ENCODE assay signal across 16 cellular contexts in the genomic region with DNA sequence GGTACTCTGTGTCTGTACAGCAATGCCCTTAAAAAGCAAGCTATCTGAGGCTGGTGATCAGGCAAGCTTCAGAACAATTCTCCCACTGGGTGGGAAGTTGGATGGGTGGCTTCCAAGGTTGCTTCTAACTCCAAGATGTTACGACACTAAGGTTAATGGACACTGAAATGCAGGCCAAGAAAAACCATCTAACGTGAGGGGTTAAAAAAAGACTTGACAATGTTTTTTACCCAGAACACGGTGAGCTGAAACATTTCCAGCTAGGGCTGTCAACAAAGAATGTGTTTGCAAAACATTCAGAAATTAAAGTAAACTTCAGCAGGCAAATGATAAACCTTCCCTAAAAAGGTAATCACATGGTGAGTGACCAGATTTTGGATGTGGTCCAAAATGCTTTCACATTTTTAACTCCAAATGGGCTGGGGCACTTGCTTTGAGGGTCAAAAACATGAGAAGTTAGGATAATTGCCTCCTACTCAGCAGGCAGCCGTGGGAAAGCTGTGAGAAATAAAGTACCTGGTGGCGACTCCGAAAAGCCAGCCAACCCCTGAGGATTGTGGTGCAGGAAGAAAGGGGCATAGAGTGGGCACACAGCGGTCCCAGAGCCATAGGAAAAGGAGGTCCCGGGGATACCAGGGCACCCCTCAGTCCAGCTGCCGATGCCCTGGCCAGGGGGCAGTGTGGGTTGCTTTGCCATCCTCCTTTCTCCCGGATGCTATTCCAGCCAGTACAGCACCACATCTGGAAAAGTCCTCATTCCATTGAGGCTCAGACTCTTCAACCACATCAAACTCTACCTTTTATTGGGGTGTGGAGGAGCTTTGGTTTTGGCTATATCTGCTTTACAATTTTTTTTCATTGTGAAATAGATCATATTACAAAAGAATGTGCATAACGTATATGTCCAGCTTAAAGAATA.
A peak's percentile ranks its signal among the peaks of the same experiment; 100 is the strongest.
DNase-seq lines count a peak whose midpoint lies in the region; ATAC-seq and TF ChIP-seq lines count a peak whose summit lies in the region.
"Had no signal": no experiment of that assay in that cellular context is flagged by ENCODE, and none has a peak within 500 bp of the region (broad histone marks: within the 10 kb centered on the region; RNA-seq: fewer than 3 reads in every experiment).

No MANE protein-coding gene starts in this region.

- 15 to 36% methylated on average over 7 to 8 of the region's 11 CpGs for WGBS in gastroesophageal sphincter (ENCODE audit: low coverage in 1 of 2), 2 donors

- H3K4me1 Mint-ChIP-seq in endothelial cell (ENCODE audit: unreplicated experiment) (no peaks in the 10 kb centered on the region), WTC11 (peaks cover 4% of the 10 kb centered on the region)

- ATAC-seq in gastroesophageal sphincter: peak; percentile 85
- ATAC-seq in WTC11: no peak
- no peak for ATAC-seq in GM18861 (IDR thresholded peaks at IDR 0.05; ENCODE audit: unreplicated experiment)
- ATAC-seq in esophagus mucosa: no peak
- ATAC-seq: gastrocnemius medialis, psoas muscle had no signal

- H3K27me3 ChIP-seq in gastroesophageal sphincter: no peaks in the 10 kb centered on the region
- H3K27me3 ChIP-seq: gastrocnemius medialis had no signal

- no peak overlapping the region for H3K4me3 Mint-ChIP-seq in endothelial cell (ENCODE audit: unreplicated experiment)
- H3K4me3 Mint-ChIP-seq in WTC11: no peak overlapping the region

- no peaks in the 10 kb centered on the region for H3K36me3 Mint-ChIP-seq in endothelial cell (ENCODE audit: low read depth, unreplicated experiment)
- H3K36me3 Mint-ChIP-seq in WTC11: no peaks in the 10 kb centered on the region

- no peak overlapping the region for H3K27ac ChIP-seq in HEK293 (ENCODE audit: extremely low read depth, low read depth, low read length)
- peak overlapping the region; percentile 88 to 98 (median 90) for H3K27ac ChIP-seq in gastroesophageal sphincter
- H3K27ac ChIP-seq: gastrocnemius medialis, psoas muscle had no signal

- no peaks in the 10 kb centered on the region for H3K9me3 Mint-ChIP-seq in endothelial cell (ENCODE audit: unreplicated experiment)
- no peaks in the 10 kb centered on the region for H3K9me3 Mint-ChIP-seq in WTC11

- no peak overlapping the region for H3K27ac Mint-ChIP-seq in endothelial cell (ENCODE audit: unreplicated experiment)
- no peak overlapping the region for H3K27ac Mint-ChIP-seq in WTC11

- H3K9me3 ChIP-seq in HEK293 (ENCODE audit: control insufficient read depth, insufficient read depth, low read depth, low read length) (no peaks in the 10 kb centered on the region), gastroesophageal sphincter (no peaks in the 10 kb centered on the region)
- H3K9me3 ChIP-seq: gastrocnemius medialis, mucosa of descending colon, psoas muscle had no signal

- H3K4me3 ChIP-seq in HEK293 (ENCODE audit: low read depth, low read length) (no peak overlapping the region), gastroesophageal sphincter (no peak overlapping the region), retinal pigment epithelial cell (ENCODE audit: low read length) (no peak overlapping the region)
- H3K4me3 ChIP-seq: gastrocnemius medialis, mucosa of descending colon, psoas muscle had no signal

- CTCF ChIA-PET in HEK293 (lab: Yijun Ruan, JAX): interaction anchor here (0.7 to 4.0 kb wide), 5 partner anchors 14 to 152 kb away, joined by 3 to 26 read pairs (median 4); a partner anchor contains a TSS
- CTCF ChIA-PET in WTC11 (lab: Charles Lee): interaction anchor here (0.6 to 5.5 kb wide), 5 partner anchors 14 to 150 kb away, joined by 3 to 47 read pairs (median 7); a partner anchor contains a TSS

- TF ChIP-seq POLR2A in gastroesophageal sphincter (IDR thresholded peaks at IDR 0.05): no peak

- H3K27me3 Mint-ChIP-seq in endothelial cell (ENCODE audit: unreplicated experiment): peaks cover 2% of the 10 kb centered on the region
- H3K27me3 Mint-ChIP-seq in WTC11 (ENCODE audit: low read depth): no peaks in the 10 kb centered on the region

- POLR2A ChIA-PET in HEK293 (lab: Yijun Ruan, JAX): interaction anchor here (1.3 kb wide), 1 partner anchor 284 kb away, joined by 3 read pairs; a partner anchor contains a TSS
- POLR2A ChIA-PET in WTC11 (lab: Charles Lee): no interaction called here

- peak; percentile 73 for TF ChIP-seq EP300 in gastroesophageal sphincter (IDR thresholded peaks at IDR 0.05)

- TF ChIP-seq CTCF in HEK293 (tag by site-specific recombination; IDR thresholded peaks at IDR 0.05) (0 out of 2 replicates have a peak, but pooled peaks have one; percentile 12), gastroesophageal sphincter (IDR thresholded peaks at IDR 0.05) (peak in 2 of 4 experiments; percentile 6 to 38), retinal pigment epithelial cell (conservative IDR thresholded peaks at IDR 0.05; ENCODE audit: low read depth, low read length) (no peak), endothelial cell (IDR thresholded peaks at IDR 0.05; ENCODE audit: unreplicated experiment) (no peak), WTC11 (IDR thresholded peaks at IDR 0.05) (no peak)

- H3K4me1 ChIP-seq in HEK293 (ENCODE audit: control insufficient read depth, insufficient read depth, low read length): peaks cover 16% of the 10 kb centered on the region
- H3K4me1 ChIP-seq in gastroesophageal sphincter: peaks cover 0 to 83% (median 8%) of the 10 kb centered on the region in 3 donors
- H3K4me1 ChIP-seq: gastrocnemius medialis, psoas muscle had no signal

- no peaks in the 10 kb centered on the region for H3K36me3 ChIP-seq in HEK293 (ENCODE audit: control insufficient read depth in 2 of 2, insufficient read depth in 1 of 2, low read length in 2 of 2)
- H3K36me3 ChIP-seq in gastroesophageal sphincter: no peaks in the 10 kb centered on the region
- H3K36me3 ChIP-seq: gastrocnemius medialis had no signal

- DNase-seq in astrocyte of the hippocampus (ENCODE audit: low read depth, low spot score) (peak; percentile 70), retinal pigment epithelial cell (ENCODE audit: low read depth) (peak; percentile 46), endothelial cell (ENCODE audit: low spot score) (no peak), WTC11 (ENCODE audit: low spot score) (no peak)
- DNase-seq: activated CD4-positive, alpha-beta T cell treated with anti-CD3 and anti-CD28 coated beads, Interleukin-2, amount 50 U/mL, for 48 hours; gastrocnemius medialis; GF-D8; mucosa of descending colon; NCI-H2081; psoas muscle; SHP77; stimulated activated CD8-positive, alpha-beta memory T cell treated with anti-CD3 and anti-CD28 coated beads, Interleukin-4, amount 100 ng/mL, for 48 hours had no signal

TF ChIP-seq in HEK293, 187 proteins besides CTCF, POLR2A, EP300 and RAD21 (continues in another document):
- TF ChIP-seq ZSCAN16 (tag by site-specific recombination; IDR thresholded peaks at IDR 0.05) (no peak), ZNF670 (tag by site-specific recombination; IDR thresholded peaks at IDR 0.05; ENCODE audit: low read depth) (no peak)
- TF ChIP-seq, protein P1, sequence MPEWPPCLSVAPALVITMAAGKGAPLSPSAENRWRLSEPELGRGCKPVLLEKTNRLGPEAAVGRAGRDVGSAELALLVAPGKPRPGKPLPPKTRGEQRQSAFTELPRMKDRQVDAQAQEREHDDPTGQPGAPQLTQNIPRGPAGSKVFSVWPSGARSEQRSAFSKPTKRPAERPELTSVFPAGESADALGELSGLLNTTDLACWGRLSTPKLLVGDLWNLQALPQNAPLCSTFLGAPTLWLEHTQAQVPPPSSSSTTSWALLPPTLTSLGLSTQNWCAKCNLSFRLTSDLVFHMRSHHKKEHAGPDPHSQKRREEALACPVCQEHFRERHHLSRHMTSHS (tag by site-specific recombination; IDR thresholded peaks at IDR 0.05): no peak

TF ChIP-seq in WTC11, 78 proteins besides CTCF, POLR2A, EP300 and RAD21 (continues in another document):
- TF ChIP-seq IRF2 (CRISPR knock-in tag; IDR thresholded peaks at IDR 0.05; ENCODE audit: borderline replicate concordance, low read depth) (no peak), ZNF671 (CRISPR knock-in tag; IDR thresholded peaks at IDR 0.05) (no peak)
- TF ChIP-seq, protein P2, sequence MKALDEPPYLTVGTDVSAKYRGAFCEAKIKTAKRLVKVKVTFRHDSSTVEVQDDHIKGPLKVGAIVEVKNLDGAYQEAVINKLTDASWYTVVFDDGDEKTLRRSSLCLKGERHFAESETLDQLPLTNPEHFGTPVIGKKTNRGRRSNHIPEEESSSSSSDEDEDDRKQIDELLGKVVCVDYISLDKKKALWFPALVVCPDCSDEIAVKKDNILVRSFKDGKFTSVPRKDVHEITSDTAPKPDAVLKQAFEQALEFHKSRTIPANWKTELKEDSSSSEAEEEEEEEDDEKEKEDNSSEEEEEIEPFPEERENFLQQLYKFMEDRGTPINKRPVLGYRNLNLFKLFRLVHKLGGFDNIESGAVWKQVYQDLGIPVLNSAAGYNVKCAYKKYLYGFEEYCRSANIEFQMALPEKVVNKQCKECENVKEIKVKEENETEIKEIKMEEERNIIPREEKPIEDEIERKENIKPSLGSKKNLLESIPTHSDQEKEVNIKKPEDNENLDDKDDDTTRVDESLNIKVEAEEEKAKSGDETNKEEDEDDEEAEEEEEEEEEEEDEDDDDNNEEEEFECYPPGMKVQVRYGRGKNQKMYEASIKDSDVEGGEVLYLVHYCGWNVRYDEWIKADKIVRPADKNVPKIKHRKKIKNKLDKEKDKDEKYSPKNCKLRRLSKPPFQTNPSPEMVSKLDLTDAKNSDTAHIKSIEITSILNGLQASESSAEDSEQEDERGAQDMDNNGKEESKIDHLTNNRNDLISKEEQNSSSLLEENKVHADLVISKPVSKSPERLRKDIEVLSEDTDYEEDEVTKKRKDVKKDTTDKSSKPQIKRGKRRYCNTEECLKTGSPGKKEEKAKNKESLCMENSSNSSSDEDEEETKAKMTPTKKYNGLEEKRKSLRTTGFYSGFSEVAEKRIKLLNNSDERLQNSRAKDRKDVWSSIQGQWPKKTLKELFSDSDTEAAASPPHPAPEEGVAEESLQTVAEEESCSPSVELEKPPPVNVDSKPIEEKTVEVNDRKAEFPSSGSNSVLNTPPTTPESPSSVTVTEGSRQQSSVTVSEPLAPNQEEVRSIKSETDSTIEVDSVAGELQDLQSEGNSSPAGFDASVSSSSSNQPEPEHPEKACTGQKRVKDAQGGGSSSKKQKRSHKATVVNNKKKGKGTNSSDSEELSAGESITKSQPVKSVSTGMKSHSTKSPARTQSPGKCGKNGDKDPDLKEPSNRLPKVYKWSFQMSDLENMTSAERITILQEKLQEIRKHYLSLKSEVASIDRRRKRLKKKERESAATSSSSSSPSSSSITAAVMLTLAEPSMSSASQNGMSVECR (CRISPR knock-in tag; IDR thresholded peaks at IDR 0.05; ENCODE audit: borderline replicate concordance): no peak

Comparison
In these comparisons a context has a peak if more than half of its experiments do, and no peak if none do; other contexts are left out.
1. DNase-seq: peak in astrocyte of the hippocampus (single experiment) and retinal pigment epithelial cell (single experiment); none in endothelial cell (single experiment) and WTC11 (single experiment).